ENCODE assay signal across 19 cellular contexts in genomic region chr12:115212356-115212755, GRCh38.
DNase-seq lines count a peak whose midpoint lies in the region; ATAC-seq and TF ChIP-seq lines count a peak whose summit lies in the region.
"Had no signal": no experiment of that assay in that cellular context is flagged by ENCODE, and none has a peak within 500 bp of the region (broad histone marks: within the 10 kb centered on the region; RNA-seq: fewer than 3 reads in every experiment).

No MANE protein-coding gene starts in this region.

- in situ Hi-C loops in mammary epithelial cell (cut with MboI; ENCODE audit: low sequenced_read_pairs in 2 of 2): no loop called here
- in situ Hi-C loops in gastrocnemius medialis (cut with MboI; ENCODE audit: low sequenced_read_pairs in 4 of 4): no loop called here

- H3K9me3 ChIP-seq in mammary epithelial cell (replicated peaks; ENCODE audit: insufficient read depth, low read length) (peaks cover 3% of the 10 kb centered on the region), breast epithelium (no peaks in the 10 kb centered on the region), HEK293 (ENCODE audit: control insufficient read depth, insufficient read depth, low read depth, low read length) (no peaks in the 10 kb centered on the region), gastrocnemius medialis (no peaks in the 10 kb centered on the region)
- H3K9me3 ChIP-seq: Caco-2 had no signal

- H3K4me1 ChIP-seq in mammary epithelial cell (ENCODE audit: insufficient read depth, low read length) (no peaks in the 10 kb centered on the region), breast epithelium (no peaks in the 10 kb centered on the region), HEK293 (ENCODE audit: control insufficient read depth, insufficient read depth, low read length) (no peaks in the 10 kb centered on the region), gastrocnemius medialis (peaks cover 17 to 33% of the 10 kb centered on the region in 2 donors)
- H3K4me1 ChIP-seq: A549, Caco-2 had no signal

- ATAC-seq in gastrocnemius medialis: no peak
- ATAC-seq: A549 had no signal

- H3K4me2 ChIP-seq in mammary epithelial cell (ENCODE audit: insufficient read depth, low read depth, low read length): no peak overlapping the region
- H3K4me2 ChIP-seq: A549 had no signal

- 71% methylated on average over 1 of the region's 1 CpG for WGBS in mammary epithelial cell (ENCODE audit: low coverage, missing lambda C conversion rate)

- H3K27ac ChIP-seq in mammary epithelial cell (ENCODE audit: insufficient read depth, low read depth, low read length): no peak overlapping the region
- H3K27ac ChIP-seq in breast epithelium: no peak overlapping the region
- no peak overlapping the region for H3K27ac ChIP-seq in HEK293 (ENCODE audit: extremely low read depth, low read depth, low read length)
- H3K27ac ChIP-seq in dorsolateral prefrontal cortex: peak overlapping the region in 34 of 59 donors; percentile 37 to 88 (median 76)
- peak overlapping the region; percentile 40 for H3K27ac ChIP-seq in temporal lobe (ENCODE audit: low read depth, low read length)
- peak overlapping the region in 2 of 4 donors; percentile 81 to 85 for H3K27ac ChIP-seq in gastrocnemius medialis
- H3K27ac ChIP-seq: 22Rv1, A549, GM23248, HL-60 had no signal

- intact Hi-C loops in mammary epithelial cell (cut with micrococcal nuclease) (no loop called here), breast epithelium (cut with DNase I; ENCODE audit: low total_unique reads) (no loop called here), dorsolateral prefrontal cortex (cut with DNase I) (no loop called here), gastrocnemius medialis (cut with DNase I; ENCODE audit: low total_unique reads) (no loop called here)

- no peaks in the 10 kb centered on the region for H3K36me3 Mint-ChIP-seq in osteocyte (ENCODE audit: unreplicated experiment)

- no TSS peak for BruUV-seq in mammary epithelial cell (replicated peaks; lab: Mats Ljungman, UMichigan)

- no peaks in the 10 kb centered on the region for H3K4me1 Mint-ChIP-seq in osteocyte (ENCODE audit: unreplicated experiment)

- H3K36me3 ChIP-seq in mammary epithelial cell (ENCODE audit: insufficient read depth, low read length) (no peaks in the 10 kb centered on the region), breast epithelium (no peaks in the 10 kb centered on the region), HEK293 (ENCODE audit: control insufficient read depth in 2 of 2, insufficient read depth in 1 of 2, low read length in 2 of 2) (no peaks in the 10 kb centered on the region), gastrocnemius medialis (no peaks in the 10 kb centered on the region)

- CTCF ChIA-PET in mammary epithelial cell (lab: Charles Lee; ENCODE audit: low non-redundant PET): no interaction called here
- CTCF ChIA-PET in HEK293 (lab: Yijun Ruan, JAX): no interaction called here

- DNase-seq in mammary epithelial cell: peak; percentile 32
- no peak for DNase-seq in breast epithelium (ENCODE audit: low spot score in 2 of 2)
- no peak for DNase-seq in dorsolateral prefrontal cortex
- DNase-seq in gastrocnemius medialis: no peak
- no peak for DNase-seq in osteocyte (ENCODE audit: extremely low spot score, unreplicated experiment)
- DNase-seq: AML-193; Caco-2; CD4-positive, alpha-beta T cell; DMS79; GDM1; GM23248; HCEC 1CT; HFFc6; IMR-90 had no signal

- H3K4me3 Mint-ChIP-seq in osteocyte (ENCODE audit: unreplicated experiment): no peak overlapping the region
- H3K4me3 Mint-ChIP-seq: CD4-positive, alpha-beta T cell; HFFc6 had no signal

- H3K27me3 Mint-ChIP-seq in osteocyte (ENCODE audit: unreplicated experiment): no peaks in the 10 kb centered on the region
- H3K27me3 Mint-ChIP-seq: CD4-positive, alpha-beta T cell had no signal

- TF ChIP-seq POLR2A in breast epithelium (IDR thresholded peaks at IDR 0.05) (no peak), gastrocnemius medialis (IDR thresholded peaks at IDR 0.05) (no peak)

- no peak overlapping the region for H2AFZ ChIP-seq in mammary epithelial cell (ENCODE audit: low read depth, low read length)
- H2AFZ ChIP-seq: GM23248 had no signal

- dilution Hi-C loops in mammary epithelial cell (cut with HindIII; ENCODE audit: low sequenced_read_pairs): no loop called here

- no peak overlapping the region for H3K9ac ChIP-seq in mammary epithelial cell (ENCODE audit: insufficient read depth, low read length)
- H3K9ac ChIP-seq: GM23248 had no signal

- TF ChIP-seq CTCF in mammary epithelial cell (conservative IDR thresholded peaks at IDR 0.05 in 1 of 2, IDR thresholded peaks at IDR 0.05 in 1 of 2; ENCODE audit: extremely low read depth in 1 of 2, insufficient read depth in 1 of 2, low read depth in 1 of 2, low read length in 2 of 2) (no peak), breast epithelium (IDR thresholded peaks at IDR 0.05) (no peak), HEK293 (tag by site-specific recombination; IDR thresholded peaks at IDR 0.05) (no peak), dorsolateral prefrontal cortex (IDR thresholded peaks at IDR 0.05 in 54 of 56, conservative IDR thresholded peaks at IDR 0.05 in 2 of 56; ENCODE audit: low read depth in 1 of 56, partially characterized antibody in 56 of 56) (no peak), gastrocnemius medialis (IDR thresholded peaks at IDR 0.05 in 4 of 5, conservative IDR thresholded peaks at IDR 0.05 in 1 of 5) (no peak), osteocyte (IDR thresholded peaks at IDR 0.05) (no peak)

- no peak overlapping the region for H3K27ac Mint-ChIP-seq in osteocyte (ENCODE audit: unreplicated experiment)
- H3K27ac Mint-ChIP-seq: CD4-positive, alpha-beta T cell; HFFc6 had no signal

- H3K27me3 ChIP-seq in mammary epithelial cell (ENCODE audit: insufficient read depth, low read length): no peaks in the 10 kb centered on the region
- H3K27me3 ChIP-seq in breast epithelium: no peaks in the 10 kb centered on the region
- H3K27me3 ChIP-seq in dorsolateral prefrontal cortex: no peaks in the 10 kb centered on the region
- H3K27me3 ChIP-seq in gastrocnemius medialis: no peaks in the 10 kb centered on the region

- H3K9me3 Mint-ChIP-seq in osteocyte (ENCODE audit: unreplicated experiment): no peaks in the 10 kb centered on the region
- H3K9me3 Mint-ChIP-seq: HFFc6 had no signal

- POLR2A ChIA-PET in HEK293 (lab: Yijun Ruan, JAX): no interaction called here

- no peak overlapping the region for H3K4me3 ChIP-seq in mammary epithelial cell (replicated peaks in 1 of 3; ENCODE audit: insufficient read depth in 1 of 3, low read depth in 2 of 3, low read length in 3 of 3)
- H3K4me3 ChIP-seq in breast epithelium: no peak overlapping the region
- no peak overlapping the region for H3K4me3 ChIP-seq in HEK293 (ENCODE audit: low read depth, low read length)
- no peak overlapping the region for H3K4me3 ChIP-seq in dorsolateral prefrontal cortex
- H3K4me3 ChIP-seq in gastrocnemius medialis: no peak overlapping the region
- H3K4me3 ChIP-seq: A549, GM23248 had no signal

- H3K79me2 ChIP-seq in mammary epithelial cell (ENCODE audit: insufficient read depth, low read length): no peaks in the 10 kb centered on the region

- H4K20me1 ChIP-seq in mammary epithelial cell (ENCODE audit: insufficient read depth, low read length): no peaks in the 10 kb centered on the region

TF ChIP-seq in HEK293, 187 proteins besides CTCF, POLR2A, EP300 and RAD21:
- 0 out of 2 replicates have a peak, but pooled peaks have one; percentile 60 for TF ChIP-seq RBAK (tag by site-specific recombination; IDR thresholded peaks at IDR 0.05)
- no peak for TF ChIP-seq ZNF510 (tag by site-specific recombination; IDR thresholded peaks at IDR 0.05; ENCODE audit: insufficient replicate concordance)
TF ChIP-seq in HEK293: peak in this region for 1.

Comparison
In these comparisons a context has a peak if more than half of its experiments do, and no peak if none do; other contexts are left out.
1. H3K27ac ChIP-seq: peak in dorsolateral prefrontal cortex (34 of 59) and temporal lobe (single experiment); none in mammary epithelial cell (single experiment), breast epithelium (0 of 2) and HEK293 (single experiment).